ENCODE assay signal across 9 cellular contexts in the genomic region with DNA sequence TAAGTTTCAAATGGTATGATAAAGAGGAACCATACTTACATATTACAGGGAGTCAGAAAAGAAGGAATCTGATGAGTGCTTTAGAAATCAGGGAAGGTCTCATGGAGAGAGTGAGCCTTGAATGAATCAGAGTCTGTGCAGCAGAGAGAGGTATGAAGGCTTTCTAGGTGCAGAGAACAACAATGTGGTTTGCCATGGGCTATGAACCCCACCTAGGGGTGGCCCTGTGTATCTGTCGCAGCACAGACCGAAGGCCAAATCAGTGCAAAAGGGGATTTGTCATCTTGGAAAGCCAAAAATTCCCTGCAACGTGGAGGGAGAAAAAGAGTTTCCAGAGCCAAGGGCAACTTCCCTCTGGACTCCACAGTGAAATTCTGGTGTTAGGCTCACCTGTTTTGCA. TPM values are rescaled to one million over a fixed set of nuclear protein-coding genes. Genes with fewer than 3 reads are reported as not detected.
DNase-seq lines count a peak whose midpoint lies in the region; ATAC-seq and TF ChIP-seq lines count a peak whose summit lies in the region.
"Had no signal": no experiment of that assay in that cellular context is flagged by ENCODE, and none has a peak within 500 bp of the region (broad histone marks: within the 10 kb centered on the region; RNA-seq: fewer than 3 reads in every experiment).

No MANE protein-coding gene starts in this region.

- no peak for TF ChIP-seq CTCF in GM13976 (IDR thresholded peaks at IDR 0.05; ENCODE audit: borderline replicate concordance, control extremely low read depth, extremely low read depth, insufficient read depth, missing control alignments)
- TF ChIP-seq CTCF in fibroblast of mammary gland (conservative IDR thresholded peaks at IDR 0.05; ENCODE audit: control insufficient read depth, insufficient read depth, low read depth, low read length): peak; percentile 42

- H3K4me3 ChIP-seq in fibroblast of mammary gland (ENCODE audit: control insufficient read depth, low read depth, low read length): no peak overlapping the region
- H3K4me3 ChIP-seq: lung had no signal

- in situ Hi-C loops in ACHN (cut with HindIII; ENCODE audit: low pct_ligation_motif_present, low pct_unique_long_range_greater_than_20kb, low sequenced_read_pairs): no loop called here
- in situ Hi-C loops in GM13976 (cut with MboI; ENCODE audit: low sequenced_read_pairs, unreplicated experiment): no loop called here

- intact Hi-C loops in posterior cingulate gyrus (cut with DNase I) (no loop called here), sciatic nerve (cut with DNase I) (no loop called here)

- DNase-seq in ACHN (peak; percentile 33), GM13976 (ENCODE audit: low spot score) (peak; percentile 5), NCI-H526 (lab: John Stamatoyannopoulos, UW) (peak; percentile 29 to 77), fibroblast of mammary gland (ENCODE audit: low read depth) (peak; percentile 18), posterior cingulate gyrus (no peak), UCSD-AML1 (lab: John Stamatoyannopoulos, UW; ENCODE audit: unreplicated experiment) (no peak), sciatic nerve (ENCODE audit: low spot score) (no peak)

- ATAC-seq in sciatic nerve (no peak), HG02571 (IDR thresholded peaks at IDR 0.05; ENCODE audit: unreplicated experiment) (no peak)

RNA-seq across cellular contexts. Expression of gene PAPPA2, which starts 3.5 kb away (rescaled TPM):
- 1.6 TPM for total RNA-seq in sciatic nerve

Comparison
In these comparisons a context has a peak if more than half of its experiments do, and no peak if none do; other contexts are left out.
1. DNase-seq: peak in ACHN (single experiment), GM13976 (single experiment), NCI-H526 (2 of 2) and fibroblast of mammary gland (single experiment); none in posterior cingulate gyrus (0 of 10), UCSD-AML1 (single experiment) and sciatic nerve (single experiment).